1 cellular context compared by ENCODE assay signal in genomic region chr1:19053486-19053885, GRCh38.
TF ChIP-seq lines count a peak whose summit lies in the region.

No MANE protein-coding gene starts in this region.

TF ChIP-seq in HCT116, 20 proteins besides CTCF, POLR2A, EP300 and RAD21 (continued from another document):
- TF ChIP-seq CEBPB (IDR thresholded peaks at IDR 0.05; ENCODE audit: low read depth) (no peak), REST (IDR thresholded peaks at IDR 0.05; ENCODE audit: low read depth) (no peak), ELF1 (IDR thresholded peaks at IDR 0.05; ENCODE audit: borderline replicate concordance, low read depth) (no peak), CBX3 (IDR thresholded peaks at IDR 0.05; ENCODE audit: low read depth) (no peak), SRF (IDR thresholded peaks at IDR 0.05; ENCODE audit: low read depth) (no peak), POLR2AphosphoS5 (IDR thresholded peaks at IDR 0.05; ENCODE audit: low read depth, low read length) (no peak), ZNF274 (IDR thresholded peaks at IDR 0.05; ENCODE audit: low read depth, low read length) (no peak), EGR1 (IDR thresholded peaks at IDR 0.05; ENCODE audit: low read depth) (no peak), MAX (IDR thresholded peaks at IDR 0.05) (no peak), SP1 (IDR thresholded peaks at IDR 0.05; ENCODE audit: low read depth) (no peak), ATF3 (IDR thresholded peaks at IDR 0.05) (no peak), ZBTB33 (IDR thresholded peaks at IDR 0.05; ENCODE audit: extremely low read depth, insufficient replicate concordance, low read length) (no peak), TCF7L2 (IDR thresholded peaks at IDR 0.05; ENCODE audit: borderline replicate concordance, extremely low read depth, insufficient read depth, insufficient read length) (no peak)
